In genomic region chr14:93970589-93970966, GRCh38 we compare ENCODE assay signal across 8 cellular contexts. TPM values are rescaled to one million over a fixed set of nuclear protein-coding genes. Genes with fewer than 3 reads are reported as not detected.
DNase-seq lines count a peak whose midpoint lies in the region; ATAC-seq and TF ChIP-seq lines count a peak whose summit lies in the region.

No MANE protein-coding gene starts in this region.

- DNase-seq in GF-D8 (lab: John Stamatoyannopoulos, UW) (peak; percentile 6), A172 (ENCODE audit: low spot score) (no peak)
- peak; percentile 54 for DNase-seq in activated naive CD8-positive, alpha-beta T cell treated with anti-CD3 and anti-CD28 coated beads for 36 hours

- H3K27ac ChIP-seq in liver (ENCODE audit: low read depth in 1 of 2, low read length in 2 of 2), result no peak overlapping the region

- 42% methylated on average over 9 of the region's 9 CpGs for WGBS in liver

- TF ChIP-seq RAD21 in liver (IDR thresholded peaks at IDR 0.05), result peak; percentile 39 to 58

- no peaks in the 10 kb centered on the region for H3K27me3 Mint-ChIP-seq in activated naive CD8-positive, alpha-beta T cell treated with anti-CD3 and anti-CD28 coated beads for 36 hours
- H3K27me3 Mint-ChIP-seq in stimulated activated naive CD8-positive, alpha-beta T cell treated with anti-CD3 and anti-CD28 coated beads, Interleukin-15, Interleukin-2, amounts not matched to agents 100 ng/mL and 50 ng/mL, for 24 hours, result peaks cover 1% of the 10 kb centered on the region

- peak overlapping the region; percentile 98 for H3K27ac Mint-ChIP-seq in activated naive CD8-positive, alpha-beta T cell treated with anti-CD3 and anti-CD28 coated beads for 36 hours
- H3K27ac Mint-ChIP-seq in stimulated activated naive CD8-positive, alpha-beta T cell treated with anti-CD3 and anti-CD28 coated beads, Interleukin-15, Interleukin-2, amounts not matched to agents 100 ng/mL and 50 ng/mL, for 24 hours, result peak overlapping the region; percentile 96

- no peak overlapping the region for H3K9ac ChIP-seq in liver (ENCODE audit: low read depth in 1 of 2, low read length in 2 of 2)

- no peaks in the 10 kb centered on the region for H3K36me3 ChIP-seq in liver (ENCODE audit: control insufficient read depth in 4 of 4, insufficient read depth in 3 of 4, low read depth in 1 of 4, low read length in 3 of 4)

- peaks cover 0 to 8% (median 2%) of the 10 kb centered on the region in 4 donors for H3K4me1 ChIP-seq in liver (ENCODE audit: control insufficient read depth in 4 of 4, insufficient read depth in 4 of 4, low read length in 3 of 4)

- no peak for TF ChIP-seq CTCF in liver (IDR thresholded peaks at IDR 0.05; ENCODE audit: low read depth, low read length, missing input control)

- peak overlapping the region in 2 of 3 donors; percentile 2 to 47 for H3K4me3 ChIP-seq in liver (ENCODE audit: low read depth in 1 of 3, low read length in 3 of 3)

- peak overlapping the region; percentile 81 for H3K4me3 Mint-ChIP-seq in activated naive CD8-positive, alpha-beta T cell treated with anti-CD3 and anti-CD28 coated beads for 36 hours
- H3K4me3 Mint-ChIP-seq in stimulated activated naive CD8-positive, alpha-beta T cell treated with anti-CD3 and anti-CD28 coated beads, Interleukin-15, Interleukin-2, amounts not matched to agents 100 ng/mL and 50 ng/mL, for 24 hours, result peak overlapping the region; percentile 82

- ATAC-seq in HG03354 (IDR thresholded peaks at IDR 0.05; ENCODE audit: poor library complexity, severe bottlenecking, unreplicated experiment), result peak; percentile 37
- ATAC-seq in SK-N-SH treated with all-trans-retinoic acid at 6 μM for 48 hours, result peak; percentile 82
- no peak for ATAC-seq in HG03159 (IDR thresholded peaks at IDR 0.05; ENCODE audit: unreplicated experiment)

- no peaks in the 10 kb centered on the region for H3K9me3 ChIP-seq in liver (ENCODE audit: control insufficient read depth in 4 of 4, low read length in 3 of 4)

- H3K27me3 ChIP-seq in liver (ENCODE audit: control insufficient read depth in 4 of 4, insufficient read depth in 4 of 4, low read length in 3 of 4), result no peaks in the 10 kb centered on the region

- H3K9me3 Mint-ChIP-seq in activated naive CD8-positive, alpha-beta T cell treated with anti-CD3 and anti-CD28 coated beads for 36 hours, result peaks cover 4% of the 10 kb centered on the region
- H3K9me3 Mint-ChIP-seq in stimulated activated naive CD8-positive, alpha-beta T cell treated with anti-CD3 and anti-CD28 coated beads, Interleukin-15, Interleukin-2, amounts not matched to agents 100 ng/mL and 50 ng/mL, for 24 hours, result no peaks in the 10 kb centered on the region

- H3K4me1 Mint-ChIP-seq in activated naive CD8-positive, alpha-beta T cell treated with anti-CD3 and anti-CD28 coated beads for 36 hours, result peaks cover 58% of the 10 kb centered on the region
- peaks cover 90% of the 10 kb centered on the region for H3K4me1 Mint-ChIP-seq in stimulated activated naive CD8-positive, alpha-beta T cell treated with anti-CD3 and anti-CD28 coated beads, Interleukin-15, Interleukin-2, amounts not matched to agents 100 ng/mL and 50 ng/mL, for 24 hours (ENCODE audit: low read depth)

- H3K36me3 Mint-ChIP-seq in activated naive CD8-positive, alpha-beta T cell treated with anti-CD3 and anti-CD28 coated beads for 36 hours, result peaks cover 21% of the 10 kb centered on the region
- H3K36me3 Mint-ChIP-seq in stimulated activated naive CD8-positive, alpha-beta T cell treated with anti-CD3 and anti-CD28 coated beads, Interleukin-15, Interleukin-2, amounts not matched to agents 100 ng/mL and 50 ng/mL, for 24 hours (ENCODE audit: low read depth), result peaks cover 1% of the 10 kb centered on the region

TF ChIP-seq in SK-N-SH treated with all-trans-retinoic acid at 6 μM for 48 hours, 23 proteins besides CTCF, POLR2A, EP300 and RAD21:
- TF ChIP-seq TOX (CRISPR knock-in tag; IDR thresholded peaks at IDR 0.05; ENCODE audit: borderline replicate concordance) (no peak), GLIS3 (CRISPR knock-in tag; IDR thresholded peaks at IDR 0.05) (no peak), CREB5 (CRISPR knock-in tag; IDR thresholded peaks at IDR 0.05; ENCODE audit: low read depth) (no peak), ARNTL (CRISPR knock-in tag; IDR thresholded peaks at IDR 0.05; ENCODE audit: borderline replicate concordance, low read depth) (no peak)

TF ChIP-seq in liver, 16 proteins besides CTCF, POLR2A, EP300 and RAD21:
- TF ChIP-seq REST (IDR thresholded peaks at IDR 0.05), result no peak
- TF ChIP-seq EGR1 (IDR thresholded peaks at IDR 0.05; ENCODE audit: low read depth in 2 of 2), result no peak
- no peak for TF ChIP-seq HNF4A (conservative IDR thresholded peaks at IDR 0.05)
- TF ChIP-seq MAX (IDR thresholded peaks at IDR 0.05), result no peak
- TF ChIP-seq FOXA1 (IDR thresholded peaks at IDR 0.05), result no peak
- TF ChIP-seq ATF3 (IDR thresholded peaks at IDR 0.05), result no peak
- TF ChIP-seq FOXA2 (IDR thresholded peaks at IDR 0.05), result no peak
- TF ChIP-seq NR2F2 (IDR thresholded peaks at IDR 0.05), result no peak
- TF ChIP-seq HNF4G (IDR thresholded peaks at IDR 0.05), result no peak
- TF ChIP-seq SP1 (IDR thresholded peaks at IDR 0.05), result no peak
- no peak for TF ChIP-seq RXRA (IDR thresholded peaks at IDR 0.05)
- no peak for TF ChIP-seq JUND (IDR thresholded peaks at IDR 0.05)
- no peak for TF ChIP-seq TAF1 (conservative IDR thresholded peaks at IDR 0.05)
- no peak for TF ChIP-seq GABPA (IDR thresholded peaks at IDR 0.05 in 1 of 2, conservative IDR thresholded peaks at IDR 0.05 in 1 of 2)
- no peak for TF ChIP-seq YY1 (IDR thresholded peaks at IDR 0.05)
- TF ChIP-seq ZBTB33 (IDR thresholded peaks at IDR 0.05), result no peak
TF ChIP-seq in liver: peak in this region for 0.

RNA-seq across cellular contexts. Expression of gene ASB2, which starts 5.8 kb away (rescaled TPM):
- total RNA-seq in activated naive CD8-positive, alpha-beta T cell treated with anti-CD3 and anti-CD28 coated beads for 36 hours, result 10 to 100 TPM; 26.4 to 29.1 TPM
- under 1 TPM; 0.50 to 0.56 TPM for total RNA-seq in liver
- polyA plus RNA-seq in liver, result under 1 TPM; 0.18 to 0.27 TPM
- not detected in 2 replicates for total RNA-seq in A172 (2014; rRNA removed; shearing (Covaris generic))

RNA-seq across cellular contexts. Expression of gene CCDC197, which starts 26.5 kb away (rescaled TPM):
- total RNA-seq in activated naive CD8-positive, alpha-beta T cell treated with anti-CD3 and anti-CD28 coated beads for 36 hours, result not detected
- total RNA-seq in liver, result not detected
- not detected for polyA plus RNA-seq in liver
- not detected in 2 replicates for total RNA-seq in A172 (2014; rRNA removed; shearing (Covaris generic))

RNA-seq across cellular contexts. Expression of gene FAM181A, which starts 43.4 kb away (rescaled TPM):
- not detected for total RNA-seq in activated naive CD8-positive, alpha-beta T cell treated with anti-CD3 and anti-CD28 coated beads for 36 hours
- total RNA-seq in liver, result not detected
- not detected for polyA plus RNA-seq in liver
- total RNA-seq in A172 (2014; rRNA removed; shearing (Covaris generic)), result not detected in 2 replicates

RNA-seq across cellular contexts. Expression of gene OTUB2, which starts 55.6 kb away (rescaled TPM):
- total RNA-seq in activated naive CD8-positive, alpha-beta T cell treated with anti-CD3 and anti-CD28 coated beads for 36 hours, result under 1 TPM; 0.31 to 0.48 TPM
- under 1 TPM; 0.28 to 0.92 TPM for total RNA-seq in liver
- under 1 TPM; 0.62 to 0.64 TPM for polyA plus RNA-seq in liver
- total RNA-seq in A172 (2014; rRNA removed; shearing (Covaris generic)), result 0.53 and 1.2 TPM in 2 replicates

Comparison
In these comparisons a context has a peak if more than half of its experiments do, and no peak if none do; other contexts are left out.
1. RNA of gene ASB2, which starts 5.8 kb away (total RNA-seq): 26.4 to 29.1 TPM in activated naive CD8-positive, alpha-beta T cell treated with anti-CD3 and anti-CD28 coated beads for 36 hours; 0.50 to 0.56 TPM in liver and not detected in A172; every median in the first group is over 10 times any median in the second.